Comparison of ENCODE assay signal across 28 cellular contexts in the genomic region with DNA sequence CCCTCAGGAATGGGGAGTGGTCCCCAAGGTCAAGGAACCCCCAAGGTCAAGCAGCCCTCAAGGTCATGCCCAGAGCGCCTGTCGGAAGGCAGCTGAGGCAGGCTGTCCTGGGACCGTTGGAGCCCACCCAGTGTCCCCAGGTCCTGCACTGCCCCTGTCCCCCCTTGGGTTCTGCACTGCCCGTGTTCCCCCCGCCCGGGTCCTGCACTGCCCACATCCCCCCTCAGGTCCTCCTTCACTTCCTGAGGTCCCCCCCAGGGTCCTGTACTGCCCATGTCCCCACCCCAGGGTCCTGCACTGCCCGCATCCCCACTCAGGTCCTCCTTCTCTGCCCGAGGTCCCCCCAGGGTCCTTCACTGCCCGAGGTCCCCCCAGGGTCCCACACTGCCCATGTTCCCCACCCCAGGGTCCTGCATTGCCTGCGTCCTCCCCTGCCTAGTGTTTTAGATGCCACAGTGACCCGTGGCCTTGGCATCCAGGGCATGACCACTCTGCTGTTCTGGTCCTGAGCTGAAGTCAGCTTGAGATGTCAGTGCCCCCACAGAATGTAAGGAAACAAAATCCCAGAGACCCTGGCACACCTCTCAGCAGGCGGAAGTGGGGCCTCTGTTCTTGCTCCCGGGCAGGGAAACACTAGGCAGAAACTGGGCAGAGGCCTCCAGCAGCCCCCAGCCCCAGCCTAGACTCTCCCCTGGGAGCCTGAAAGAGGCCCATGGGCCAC.
DNase-seq lines count a peak whose midpoint lies in the region; ATAC-seq and TF ChIP-seq lines count a peak whose summit lies in the region.
"Had no signal": no experiment of that assay in that cellular context is flagged by ENCODE, and none has a peak within 500 bp of the region (broad histone marks: within the 10 kb centered on the region; RNA-seq: fewer than 3 reads in every experiment).

No MANE protein-coding gene starts in this region.

- peaks cover 5% of the 10 kb centered on the region in 2 donors for H3K27me3 Mint-ChIP-seq in natural killer cell treated with Interleukin-12 subunit alpha and Interleukin-12 subunit beta and Interleukin-15 and Interleukin-18, amount 100 ng/mL, for 72 hours
- H3K27me3 Mint-ChIP-seq in natural killer cell (ENCODE audit: low read depth in 2 of 2), result peaks cover 0 to 3% of the 10 kb centered on the region in 2 donors

- H3K27ac ChIP-seq in colonic mucosa, result no peak overlapping the region
- no peak overlapping the region for H3K27ac ChIP-seq in upper lobe of left lung
- H3K27ac ChIP-seq: esophagus squamous epithelium, gastroesophageal sphincter, GM23248, KMS-11, neural progenitor cell, SJCRH30, tibial artery had no signal

- no peaks in the 10 kb centered on the region for H3K27me3 ChIP-seq in colonic mucosa
- no peaks in the 10 kb centered on the region for H3K27me3 ChIP-seq in upper lobe of left lung
- H3K27me3 ChIP-seq: neural progenitor cell had no signal

- no peak overlapping the region for H3K27ac Mint-ChIP-seq in natural killer cell treated with Interleukin-12 subunit alpha and Interleukin-12 subunit beta and Interleukin-15 and Interleukin-18, amount 100 ng/mL, for 72 hours
- no peak overlapping the region for H3K27ac Mint-ChIP-seq in natural killer cell
- H3K27ac Mint-ChIP-seq: activated naive CD4-positive, alpha-beta T cell treated with anti-CD3 and anti-CD28 coated beads, Interleukin-2, amount 50 U/mL, for 24 hours; CD4-positive, alpha-beta memory T cell; mesothelial cell of epicardium; neural progenitor cell had no signal

- peak; percentile 54 for DNase-seq in natural killer cell treated with Interleukin-12 subunit alpha and Interleukin-12 subunit beta and Interleukin-15 and Interleukin-18, amount 100 ng/mL, for 72 hours (ENCODE audit: low spot score)
- DNase-seq in natural killer cell, result no peak
- peak; percentile 6 for DNase-seq in colonic mucosa
- DNase-seq in mucosa of gallbladder (ENCODE audit: low spot score), result peak; percentile 7
- DNase-seq in upper lobe of left lung, result peak; percentile 10 to 56
- no peak for DNase-seq in NCI-H2081 (lab: John Stamatoyannopoulos, UW)
- no peak for DNase-seq in NCI-H524 treated with DMSO at 0.1 percent for 48 hours (lab: John Stamatoyannopoulos, UW)
- no peak for DNase-seq in cerebellar nuclear complex (lab: John Stamatoyannopoulos, UW)
- DNase-seq: activated T-cell treated with anti-CD3 and anti-CD28 coated beads, Interleukin-2, amount 50 U/mL, for 1 hour; CD4-positive, alpha-beta memory T cell; central memory CD4-positive, alpha-beta T cell; effector memory CD4-positive, alpha-beta T cell; esophagus squamous epithelium; GF-D8; GM23248; left cardiac atrium; NCI-H1694 treated with DMSO at 0.1 percent for 48 hours; NCI-H774; OCI-M1; SJCRH30; stimulated activated CD4-positive, alpha-beta T cell treated with anti-CD3 and anti-CD28 coated beads, Interleukin-12 subunit alpha, Interleukin-12 subunit beta, amount 100 ng/mL, for 4 hours had no signal

- no peaks in the 10 kb centered on the region for H3K4me1 Mint-ChIP-seq in natural killer cell treated with Interleukin-12 subunit alpha and Interleukin-12 subunit beta and Interleukin-15 and Interleukin-18, amount 100 ng/mL, for 72 hours (ENCODE audit: low read depth in 2 of 2)
- no peaks in the 10 kb centered on the region for H3K4me1 Mint-ChIP-seq in natural killer cell
- H3K4me1 Mint-ChIP-seq: activated naive CD4-positive, alpha-beta T cell treated with anti-CD3 and anti-CD28 coated beads, Interleukin-2, amount 50 U/mL, for 24 hours; CD4-positive, alpha-beta memory T cell; mesothelial cell of epicardium; neural progenitor cell had no signal

- 80 to 89% methylated on average over 2 to 13 of the region's 13 CpGs for WGBS in upper lobe of left lung, 2 donors

- H3K36me3 Mint-ChIP-seq in natural killer cell treated with Interleukin-12 subunit alpha and Interleukin-12 subunit beta and Interleukin-15 and Interleukin-18, amount 100 ng/mL, for 72 hours, result no peaks in the 10 kb centered on the region
- no peaks in the 10 kb centered on the region for H3K36me3 Mint-ChIP-seq in natural killer cell
- H3K36me3 Mint-ChIP-seq: activated naive CD4-positive, alpha-beta T cell treated with anti-CD3 and anti-CD28 coated beads, Interleukin-2, amount 50 U/mL, for 24 hours; CD4-positive, alpha-beta memory T cell; mesothelial cell of epicardium had no signal

- H3K36me3 ChIP-seq in colonic mucosa (no peaks in the 10 kb centered on the region), upper lobe of left lung (no peaks in the 10 kb centered on the region)
- H3K36me3 ChIP-seq: esophagus squamous epithelium, gastroesophageal sphincter, neural progenitor cell, SJCRH30, tibial artery had no signal

- TF ChIP-seq CTCF in natural killer cell (IDR thresholded peaks at IDR 0.05) (no peak), colonic mucosa (IDR thresholded peaks at IDR 0.05) (no peak), upper lobe of left lung (IDR thresholded peaks at IDR 0.05) (no peak)

- intact Hi-C loops in natural killer cell (cut with micrococcal nuclease), result no loop called here
- intact Hi-C loops in colonic mucosa (cut with DNase I), result no loop called here

- H3K4me3 Mint-ChIP-seq in natural killer cell treated with Interleukin-12 subunit alpha and Interleukin-12 subunit beta and Interleukin-15 and Interleukin-18, amount 100 ng/mL, for 72 hours, result no peak overlapping the region
- H3K4me3 Mint-ChIP-seq in natural killer cell, result no peak overlapping the region
- H3K4me3 Mint-ChIP-seq: activated naive CD4-positive, alpha-beta T cell treated with anti-CD3 and anti-CD28 coated beads, Interleukin-2, amount 50 U/mL, for 24 hours; CD4-positive, alpha-beta memory T cell; mesothelial cell of epicardium had no signal

- TF ChIP-seq EP300 in upper lobe of left lung (IDR thresholded peaks at IDR 0.05), result no peak

- H3K4me3 ChIP-seq in colonic mucosa, result no peak overlapping the region
- no peak overlapping the region for H3K4me3 ChIP-seq in upper lobe of left lung
- H3K4me3 ChIP-seq: esophagus squamous epithelium, gastroesophageal sphincter, GM12878, GM23248, neural progenitor cell, SJCRH30, tibial artery had no signal

- H3K4me1 ChIP-seq in colonic mucosa (no peaks in the 10 kb centered on the region), upper lobe of left lung (no peaks in the 10 kb centered on the region)
- H3K4me1 ChIP-seq: esophagus squamous epithelium, gastroesophageal sphincter, neural progenitor cell, SJCRH30, tibial artery had no signal

- H3K9me3 ChIP-seq in colonic mucosa (no peaks in the 10 kb centered on the region), upper lobe of left lung (no peaks in the 10 kb centered on the region)
- H3K9me3 ChIP-seq: esophagus squamous epithelium, gastroesophageal sphincter, SJCRH30, tibial artery had no signal

- no peak for TF ChIP-seq POLR2A in upper lobe of left lung (IDR thresholded peaks at IDR 0.05)

- no peak for ATAC-seq in natural killer cell treated with Interleukin-12 subunit alpha and Interleukin-12 subunit beta and Interleukin-15 and Interleukin-18, amount 100 ng/mL, for 72 hours
- ATAC-seq in natural killer cell (no peak), upper lobe of left lung (ENCODE audit: low FRiP score in 2 of 2) (no peak)
- ATAC-seq: gastroesophageal sphincter, GM12878, left cardiac atrium had no signal

- H3K9me3 Mint-ChIP-seq in natural killer cell treated with Interleukin-12 subunit alpha and Interleukin-12 subunit beta and Interleukin-15 and Interleukin-18, amount 100 ng/mL, for 72 hours, result no peaks in the 10 kb centered on the region
- H3K9me3 Mint-ChIP-seq in natural killer cell, result no peaks in the 10 kb centered on the region
- H3K9me3 Mint-ChIP-seq: activated naive CD4-positive, alpha-beta T cell treated with anti-CD3 and anti-CD28 coated beads, Interleukin-2, amount 50 U/mL, for 24 hours; CD4-positive, alpha-beta memory T cell; mesothelial cell of epicardium had no signal

- H3K9ac ChIP-seq in colonic mucosa (ENCODE audit: low read depth in 2 of 2, low read length in 2 of 2), result no peak overlapping the region
- H3K9ac ChIP-seq: GM23248, KMS-11, neural progenitor cell had no signal

Comparison
In these comparisons a context has a peak if more than half of its experiments do, and no peak if none do; other contexts are left out.
1. DNase-seq: peak in natural killer cell treated with Interleukin-12 subunit alpha and Interleukin-12 subunit beta and Interleukin-15 and Interleukin-18, amount 100 ng/mL, for 72 hours (single experiment), colonic mucosa (single experiment), mucosa of gallbladder (single experiment) and upper lobe of left lung (2 of 2); none in natural killer cell (single experiment), NCI-H2081 (0 of 2), NCI-H524 treated with DMSO at 0.1 percent for 48 hours (single experiment) and cerebellar nuclear complex (0 of 2).